Comparison of ENCODE assay signal across 1 cellular context in genomic region chr3:72997421-72997961, GRCh38.
TF ChIP-seq lines count a peak whose summit lies in the region.

No MANE protein-coding gene starts in this region.

TF ChIP-seq in GM12878, 131 proteins besides CTCF, POLR2A, EP300 and RAD21 (continued from another document):
- TF ChIP-seq USF2 (IDR thresholded peaks at IDR 0.05; ENCODE audit: borderline replicate concordance, low read depth, low read length) (no peak), ATF2 (IDR thresholded peaks at IDR 0.05; ENCODE audit: low read length) (no peak), MYC (IDR thresholded peaks at IDR 0.05; ENCODE audit: insufficient read depth, insufficient read length, insufficient replicate concordance, low read length, severe bottlenecking) (no peak), CBX3 (IDR thresholded peaks at IDR 0.05; ENCODE audit: borderline replicate concordance, low read depth) (no peak), EZH2 (IDR thresholded peaks at IDR 0.05; ENCODE audit: borderline replicate concordance, control insufficient read depth, low read depth, low read length) (no peak), BACH1 (IDR thresholded peaks at IDR 0.05; ENCODE audit: borderline replicate concordance) (no peak), SUZ12 (IDR thresholded peaks at IDR 0.05; ENCODE audit: unreplicated experiment) (no peak), SIN3A (IDR thresholded peaks at IDR 0.05; ENCODE audit: low read depth, low read length) (no peak), YY1 (IDR thresholded peaks at IDR 0.05; ENCODE audit: low read depth, low read length) (peak; percentile 69; the same call in 1 of the 2 replicates), E4F1 (IDR thresholded peaks at IDR 0.05; ENCODE audit: borderline replicate concordance, partially characterized antibody) (no peak), ZNF687 (IDR thresholded peaks at IDR 0.05) (no peak), CEBPZ (IDR thresholded peaks at IDR 0.05; ENCODE audit: low read depth, low read length) (no peak), WRNIP1 (IDR thresholded peaks at IDR 0.05; ENCODE audit: borderline replicate concordance, low read depth, low read length) (no peak), SRF (IDR thresholded peaks at IDR 0.05; ENCODE audit: low read depth in 2 of 2, low read length in 2 of 2) (no peak), ELK1 (IDR thresholded peaks at IDR 0.05; ENCODE audit: low read depth, low read length) (no peak), ZBTB4 (CRISPR knock-in tag; IDR thresholded peaks at IDR 0.05) (no peak), POLR2AphosphoS2 (IDR thresholded peaks at IDR 0.05; ENCODE audit: low read depth, low read length) (no peak), SPI1 (IDR thresholded peaks at IDR 0.05; ENCODE audit: borderline replicate concordance, insufficient read depth, low read depth, low read length) (no peak), ZNF592 (IDR thresholded peaks at IDR 0.05) (no peak), HDAC2 (IDR thresholded peaks at IDR 0.05) (no peak), JUND (IDR thresholded peaks at IDR 0.05; ENCODE audit: low read depth, low read length) (no peak), IKZF2 (IDR thresholded peaks at IDR 0.05) (peak in 1 of 2 experiments; percentile 7; a peak in 1 of 4 replicates), PML (IDR thresholded peaks at IDR 0.05; ENCODE audit: low read length) (no peak), SMAD5 (IDR thresholded peaks at IDR 0.05; ENCODE audit: low read depth) (no peak)
TF ChIP-seq in GM12878: peak in this region for 11.
